27 cellular contexts compared by ENCODE assay signal in the genomic region with DNA sequence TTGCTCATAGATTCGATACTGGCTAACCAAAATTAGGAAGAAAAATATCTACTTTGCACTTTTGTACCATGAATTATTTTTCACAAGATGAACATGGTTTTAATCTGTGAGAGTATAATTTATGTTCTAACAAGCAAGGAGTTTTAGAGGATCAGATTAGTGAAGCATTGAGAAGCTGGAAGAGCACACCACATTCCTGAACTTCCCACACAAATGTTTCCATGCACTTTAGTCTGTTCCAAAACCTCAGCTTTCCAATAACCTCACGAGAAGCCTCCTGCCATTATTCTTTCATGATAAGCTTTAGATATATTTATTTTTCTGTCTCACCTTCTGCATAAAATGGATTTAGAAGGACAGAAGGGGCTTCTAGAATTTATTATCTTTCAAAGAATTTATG.
DNase-seq lines count a peak whose midpoint lies in the region; TF ChIP-seq lines count a peak whose summit lies in the region.
"Had no signal": no experiment of that assay in that cellular context is flagged by ENCODE, and none has a peak within 500 bp of the region (broad histone marks: within the 10 kb centered on the region; RNA-seq: fewer than 3 reads in every experiment).

No MANE protein-coding gene starts in this region.

- H3K9me3 Mint-ChIP-seq in activated CD4-positive, alpha-beta T cell treated with anti-CD3 and anti-CD28 coated beads, Interleukin-2, amount 10 ng/mL, durations not matched to agents 24 days and 14 days: no peaks in the 10 kb centered on the region

- no peaks in the 10 kb centered on the region for H3K27me3 Mint-ChIP-seq in activated CD4-positive, alpha-beta T cell treated with anti-CD3 and anti-CD28 coated beads, Interleukin-2, amount 10 ng/mL, durations not matched to agents 24 days and 14 days
- H3K27me3 Mint-ChIP-seq: activated B cell treated with CpG ODN at 0.5 μM for 24 hours; activated CD8-positive, alpha-beta memory T cell treated with anti-CD3 and anti-CD28 coated beads, Interleukin-2, amount 10 ng/mL, durations not matched to agents 7 days and 5 days; activated naive CD8-positive, alpha-beta T cell treated with anti-CD3 and anti-CD28 coated beads, Interleukin-2, amount 50 U/mL, for 24 hours; stimulated activated naive CD8-positive, alpha-beta T cell treated with anti-CD3 and anti-CD28 coated beads, Interleukin-15, amount 100 ng/mL, for 72 hours had no signal

- H3K27me3 ChIP-seq in smooth muscle cell (ENCODE audit: low read depth): no peaks in the 10 kb centered on the region
- H3K27me3 ChIP-seq: BLaER1, brain microvascular endothelial cell, pancreas had no signal

- no peaks in the 10 kb centered on the region for H4K20me1 ChIP-seq in smooth muscle cell (ENCODE audit: low read depth)
- H4K20me1 ChIP-seq: BLaER1 had no signal

- H3K27ac Mint-ChIP-seq in activated CD4-positive, alpha-beta T cell treated with anti-CD3 and anti-CD28 coated beads, Interleukin-2, amount 10 ng/mL, durations not matched to agents 24 days and 14 days: no peak overlapping the region
- H3K27ac Mint-ChIP-seq: activated B cell treated with CpG ODN at 0.5 μM for 24 hours; activated CD8-positive, alpha-beta memory T cell treated with anti-CD3 and anti-CD28 coated beads, Interleukin-2, amount 10 ng/mL, durations not matched to agents 7 days and 5 days; activated naive CD8-positive, alpha-beta T cell treated with anti-CD3 and anti-CD28 coated beads, Interleukin-2, amount 50 U/mL, for 24 hours; activated T-cell treated with anti-CD3 and anti-CD28 coated beads, Interleukin-2, amount 50 U/mL, for 72 hours; stimulated activated naive CD8-positive, alpha-beta T cell treated with anti-CD3 and anti-CD28 coated beads, Interleukin-15, amount 100 ng/mL, for 72 hours; T-helper 1 cell treated with Interleukin-12 subunit alpha and Interleukin-12 subunit beta and Interleukin-4 antibody, amounts not matched to agents 30 μg/mL and 1 μg/mL, for 36 hours had no signal

- no peaks in the 10 kb centered on the region for H3K9me3 ChIP-seq in smooth muscle cell (replicated peaks; ENCODE audit: low read depth)
- H3K9me3 ChIP-seq: pancreas had no signal

- H2AFZ ChIP-seq in smooth muscle cell (ENCODE audit: low read depth): no peak overlapping the region
- H2AFZ ChIP-seq: PC-9 had no signal

- peak; percentile 71 for DNase-seq in GM03348 (ENCODE audit: low spot score)
- DNase-seq in astrocyte of the spinal cord (ENCODE audit: low read depth, low spot score): peak; percentile 15
- DNase-seq in kidney glomerular epithelial cell (lab: John Stamatoyannopoulos, UW): peak; percentile 61
- no peak for DNase-seq in smooth muscle cell (lab: John Stamatoyannopoulos, UW; ENCODE audit: unreplicated experiment)
- no peak for DNase-seq in activated CD4-positive, alpha-beta T cell treated with anti-CD3 and anti-CD28 coated beads, Interleukin-2, amount 10 ng/mL, durations not matched to agents 24 days and 14 days
- no peak for DNase-seq in SW480 (ENCODE audit: low spot score)
- no peak for DNase-seq in hippocampal formation (lab: John Stamatoyannopoulos, UW)
- DNase-seq: activated B cell treated with CpG ODN at 0.5 μM for 24 hours; activated CD4-positive, alpha-beta T cell treated with anti-CD3 and anti-CD28 coated beads, Interleukin-2, amount 50 U/mL, for 1 hour; activated CD8-positive, alpha-beta memory T cell treated with anti-CD3 and anti-CD28 coated beads, Interleukin-2, amount 10 ng/mL, durations not matched to agents 7 days and 5 days; activated naive CD8-positive, alpha-beta T cell treated with anti-CD3 and anti-CD28 coated beads, Interleukin-2, amount 50 U/mL, for 24 hours; activated T-cell treated with anti-CD3 and anti-CD28 coated beads, Interleukin-2, amount 50 U/mL, for 72 hours; brain microvascular endothelial cell; effector CD4-positive, alpha-beta T cell; foreskin melanocyte; left cardiac atrium; mammary epithelial cell; NCI-H1417 treated with DMSO at 0.1 percent for 48 hours; NCI-H345; pancreas; PC-9; stimulated activated CD4-positive, alpha-beta T cell treated with anti-CD3 and anti-CD28 coated beads, Interleukin-1b, Interleukin-23, amount 100 ng/mL, for 48 hours; stimulated activated naive CD8-positive, alpha-beta T cell treated with anti-CD3 and anti-CD28 coated beads, Interleukin-15, amount 100 ng/mL, for 72 hours had no signal

- H3F3A ChIP-seq in smooth muscle cell (ENCODE audit: low read depth): no peaks in the 10 kb centered on the region

- intact Hi-C loops in activated CD4-positive, alpha-beta T cell treated with anti-CD3 and anti-CD28 coated beads, Interleukin-2, amount 10 ng/mL, durations not matched to agents 24 days and 14 days (cut with micrococcal nuclease): no loop called here

- H3K9ac ChIP-seq in smooth muscle cell (ENCODE audit: low read depth): no peak overlapping the region
- H3K9ac ChIP-seq: BLaER1 had no signal

- no peaks in the 10 kb centered on the region for H3K36me3 Mint-ChIP-seq in activated CD4-positive, alpha-beta T cell treated with anti-CD3 and anti-CD28 coated beads, Interleukin-2, amount 10 ng/mL, durations not matched to agents 24 days and 14 days (ENCODE audit: low read depth)
- H3K36me3 Mint-ChIP-seq: activated CD8-positive, alpha-beta memory T cell treated with anti-CD3 and anti-CD28 coated beads, Interleukin-2, amount 10 ng/mL, durations not matched to agents 7 days and 5 days had no signal

- no peaks in the 10 kb centered on the region for H3K4me1 ChIP-seq in smooth muscle cell (ENCODE audit: low read depth)
- H3K4me1 ChIP-seq: pancreas had no signal

- no peaks in the 10 kb centered on the region for H3K36me3 ChIP-seq in smooth muscle cell (ENCODE audit: low read depth)
- H3K36me3 ChIP-seq: BLaER1, brain microvascular endothelial cell, pancreas had no signal

- peak overlapping the region; percentile 29 for H3K4me2 ChIP-seq in smooth muscle cell
- H3K4me2 ChIP-seq: BLaER1, PC-9 had no signal

- 56% methylated on average over 2 of the region's 2 CpGs for WGBS in smooth muscle cell (ENCODE audit: low lambda C conversion rate)

- H3K79me2 ChIP-seq in smooth muscle cell (ENCODE audit: low read depth): no peaks in the 10 kb centered on the region

- in situ Hi-C loops in astrocyte of the spinal cord (cut with HindIII; ENCODE audit: low sequenced_read_pairs): no loop called here

- no peaks in the 10 kb centered on the region for H3K4me1 Mint-ChIP-seq in activated CD4-positive, alpha-beta T cell treated with anti-CD3 and anti-CD28 coated beads, Interleukin-2, amount 10 ng/mL, durations not matched to agents 24 days and 14 days
- H3K4me1 Mint-ChIP-seq: activated B cell treated with CpG ODN at 0.5 μM for 24 hours; activated CD8-positive, alpha-beta memory T cell treated with anti-CD3 and anti-CD28 coated beads, Interleukin-2, amount 10 ng/mL, durations not matched to agents 7 days and 5 days; activated naive CD8-positive, alpha-beta T cell treated with anti-CD3 and anti-CD28 coated beads, Interleukin-2, amount 50 U/mL, for 24 hours; neural crest cell; stimulated activated naive CD8-positive, alpha-beta T cell treated with anti-CD3 and anti-CD28 coated beads, Interleukin-15, amount 100 ng/mL, for 72 hours had no signal

- H3K4me3 Mint-ChIP-seq in activated CD4-positive, alpha-beta T cell treated with anti-CD3 and anti-CD28 coated beads, Interleukin-2, amount 10 ng/mL, durations not matched to agents 24 days and 14 days: no peak overlapping the region
- H3K4me3 Mint-ChIP-seq: activated B cell treated with CpG ODN at 0.5 μM for 24 hours; activated CD8-positive, alpha-beta memory T cell treated with anti-CD3 and anti-CD28 coated beads, Interleukin-2, amount 10 ng/mL, durations not matched to agents 7 days and 5 days; activated naive CD8-positive, alpha-beta T cell treated with anti-CD3 and anti-CD28 coated beads, Interleukin-2, amount 50 U/mL, for 24 hours; activated T-cell treated with anti-CD3 and anti-CD28 coated beads, Interleukin-2, amount 50 U/mL, for 72 hours; neural crest cell; stimulated activated naive CD8-positive, alpha-beta T cell treated with anti-CD3 and anti-CD28 coated beads, Interleukin-15, amount 100 ng/mL, for 72 hours; T-helper 1 cell treated with Interleukin-12 subunit alpha and Interleukin-12 subunit beta and Interleukin-4 antibody, amounts not matched to agents 30 μg/mL and 1 μg/mL, for 36 hours had no signal

- no peak overlapping the region for H3K27ac ChIP-seq in smooth muscle cell (ENCODE audit: low read depth)
- H3K27ac ChIP-seq: BLaER1, brain microvascular endothelial cell, pancreas, PC-9, SK-N-MC had no signal

- H3K4me3 ChIP-seq in astrocyte of the spinal cord (ENCODE audit: low read depth, low read length): no peak overlapping the region
- no peak overlapping the region for H3K4me3 ChIP-seq in smooth muscle cell
- H3K4me3 ChIP-seq: BLaER1, pancreas, PC-9, SK-N-MC had no signal

- TF ChIP-seq CTCF in astrocyte of the spinal cord (IDR thresholded peaks at IDR 0.05; ENCODE audit: low read depth, low read length) (no peak), smooth muscle cell (IDR thresholded peaks at IDR 0.05; ENCODE audit: borderline replicate concordance, insufficient read depth, poor library complexity, severe bottlenecking) (no peak)

Comparison
In these comparisons a context has a peak if more than half of its experiments do, and no peak if none do; other contexts are left out.
1. DNase-seq: peak in GM03348 (single experiment), astrocyte of the spinal cord (single experiment) and kidney glomerular epithelial cell (single experiment); none in smooth muscle cell (single experiment), activated CD4-positive, alpha-beta T cell treated with anti-CD3 and anti-CD28 coated beads, Interleukin-2, amount 10 ng/mL, durations not matched to agents 24 days and 14 days (single experiment), SW480 (single experiment) and hippocampal formation (0 of 2).